1 cellular context compared by ENCODE assay signal in genomic region chr3:186929676-186930075, GRCh38.
TF ChIP-seq lines count a peak whose summit lies in the region.

No MANE protein-coding gene starts in this region.

TF ChIP-seq in H1, 55 proteins besides CTCF, POLR2A, EP300 and RAD21:
- TF ChIP-seq CHD1 (IDR thresholded peaks at IDR 0.05; ENCODE audit: low read depth, low read length), result no peak
- TF ChIP-seq ZNF274 (IDR thresholded peaks at IDR 0.05; ENCODE audit: borderline replicate concordance, extremely low read depth, low read length), result no peak
- TF ChIP-seq RNF2 (IDR thresholded peaks at IDR 0.05; ENCODE audit: borderline replicate concordance, low read depth, low read length, missing control alignments, poor library complexity, severe bottlenecking), result no peak
- no peak for TF ChIP-seq PHF8 (conservative IDR thresholded peaks at IDR 0.05; ENCODE audit: low read depth, low read length)
- TF ChIP-seq BRCA1 (IDR thresholded peaks at IDR 0.05; ENCODE audit: low read depth, low read length), result no peak
- no peak for TF ChIP-seq KDM5A (IDR thresholded peaks at IDR 0.05; ENCODE audit: low read length)
- no peak for TF ChIP-seq TAF1 (IDR thresholded peaks at IDR 0.05; ENCODE audit: low read depth, low read length)
- TF ChIP-seq SUZ12 (IDR thresholded peaks at IDR 0.05; ENCODE audit: low read length), result no peak
- TF ChIP-seq EZH2 (IDR thresholded peaks at IDR 0.05; ENCODE audit: low read depth, low read length, severe bottlenecking), result no peak
- no peak for TF ChIP-seq BACH1 (IDR thresholded peaks at IDR 0.05; ENCODE audit: low read length)
- TF ChIP-seq NRF1 (IDR thresholded peaks at IDR 0.05; ENCODE audit: low read depth, low read length), result no peak
- no peak for TF ChIP-seq POLR2AphosphoS5 (IDR thresholded peaks at IDR 0.05; ENCODE audit: low read depth, low read length)
- TF ChIP-seq RFX5 (IDR thresholded peaks at IDR 0.05; ENCODE audit: borderline replicate concordance, low read depth, low read length), result no peak
- no peak for TF ChIP-seq CBX8 (IDR thresholded peaks at IDR 0.05; ENCODE audit: borderline replicate concordance, low read depth, low read length)
- no peak for TF ChIP-seq SIN3A (conservative IDR thresholded peaks at IDR 0.05 in 1 of 2, IDR thresholded peaks at IDR 0.05 in 1 of 2; ENCODE audit: low read depth in 1 of 2, low read length in 2 of 2)
- TF ChIP-seq CREB1 (IDR thresholded peaks at IDR 0.05), result no peak
- no peak for TF ChIP-seq NANOG (IDR thresholded peaks at IDR 0.05; ENCODE audit: insufficient read depth, low read depth, low read length, poor library complexity, severe bottlenecking)
- TF ChIP-seq, protein P1, sequence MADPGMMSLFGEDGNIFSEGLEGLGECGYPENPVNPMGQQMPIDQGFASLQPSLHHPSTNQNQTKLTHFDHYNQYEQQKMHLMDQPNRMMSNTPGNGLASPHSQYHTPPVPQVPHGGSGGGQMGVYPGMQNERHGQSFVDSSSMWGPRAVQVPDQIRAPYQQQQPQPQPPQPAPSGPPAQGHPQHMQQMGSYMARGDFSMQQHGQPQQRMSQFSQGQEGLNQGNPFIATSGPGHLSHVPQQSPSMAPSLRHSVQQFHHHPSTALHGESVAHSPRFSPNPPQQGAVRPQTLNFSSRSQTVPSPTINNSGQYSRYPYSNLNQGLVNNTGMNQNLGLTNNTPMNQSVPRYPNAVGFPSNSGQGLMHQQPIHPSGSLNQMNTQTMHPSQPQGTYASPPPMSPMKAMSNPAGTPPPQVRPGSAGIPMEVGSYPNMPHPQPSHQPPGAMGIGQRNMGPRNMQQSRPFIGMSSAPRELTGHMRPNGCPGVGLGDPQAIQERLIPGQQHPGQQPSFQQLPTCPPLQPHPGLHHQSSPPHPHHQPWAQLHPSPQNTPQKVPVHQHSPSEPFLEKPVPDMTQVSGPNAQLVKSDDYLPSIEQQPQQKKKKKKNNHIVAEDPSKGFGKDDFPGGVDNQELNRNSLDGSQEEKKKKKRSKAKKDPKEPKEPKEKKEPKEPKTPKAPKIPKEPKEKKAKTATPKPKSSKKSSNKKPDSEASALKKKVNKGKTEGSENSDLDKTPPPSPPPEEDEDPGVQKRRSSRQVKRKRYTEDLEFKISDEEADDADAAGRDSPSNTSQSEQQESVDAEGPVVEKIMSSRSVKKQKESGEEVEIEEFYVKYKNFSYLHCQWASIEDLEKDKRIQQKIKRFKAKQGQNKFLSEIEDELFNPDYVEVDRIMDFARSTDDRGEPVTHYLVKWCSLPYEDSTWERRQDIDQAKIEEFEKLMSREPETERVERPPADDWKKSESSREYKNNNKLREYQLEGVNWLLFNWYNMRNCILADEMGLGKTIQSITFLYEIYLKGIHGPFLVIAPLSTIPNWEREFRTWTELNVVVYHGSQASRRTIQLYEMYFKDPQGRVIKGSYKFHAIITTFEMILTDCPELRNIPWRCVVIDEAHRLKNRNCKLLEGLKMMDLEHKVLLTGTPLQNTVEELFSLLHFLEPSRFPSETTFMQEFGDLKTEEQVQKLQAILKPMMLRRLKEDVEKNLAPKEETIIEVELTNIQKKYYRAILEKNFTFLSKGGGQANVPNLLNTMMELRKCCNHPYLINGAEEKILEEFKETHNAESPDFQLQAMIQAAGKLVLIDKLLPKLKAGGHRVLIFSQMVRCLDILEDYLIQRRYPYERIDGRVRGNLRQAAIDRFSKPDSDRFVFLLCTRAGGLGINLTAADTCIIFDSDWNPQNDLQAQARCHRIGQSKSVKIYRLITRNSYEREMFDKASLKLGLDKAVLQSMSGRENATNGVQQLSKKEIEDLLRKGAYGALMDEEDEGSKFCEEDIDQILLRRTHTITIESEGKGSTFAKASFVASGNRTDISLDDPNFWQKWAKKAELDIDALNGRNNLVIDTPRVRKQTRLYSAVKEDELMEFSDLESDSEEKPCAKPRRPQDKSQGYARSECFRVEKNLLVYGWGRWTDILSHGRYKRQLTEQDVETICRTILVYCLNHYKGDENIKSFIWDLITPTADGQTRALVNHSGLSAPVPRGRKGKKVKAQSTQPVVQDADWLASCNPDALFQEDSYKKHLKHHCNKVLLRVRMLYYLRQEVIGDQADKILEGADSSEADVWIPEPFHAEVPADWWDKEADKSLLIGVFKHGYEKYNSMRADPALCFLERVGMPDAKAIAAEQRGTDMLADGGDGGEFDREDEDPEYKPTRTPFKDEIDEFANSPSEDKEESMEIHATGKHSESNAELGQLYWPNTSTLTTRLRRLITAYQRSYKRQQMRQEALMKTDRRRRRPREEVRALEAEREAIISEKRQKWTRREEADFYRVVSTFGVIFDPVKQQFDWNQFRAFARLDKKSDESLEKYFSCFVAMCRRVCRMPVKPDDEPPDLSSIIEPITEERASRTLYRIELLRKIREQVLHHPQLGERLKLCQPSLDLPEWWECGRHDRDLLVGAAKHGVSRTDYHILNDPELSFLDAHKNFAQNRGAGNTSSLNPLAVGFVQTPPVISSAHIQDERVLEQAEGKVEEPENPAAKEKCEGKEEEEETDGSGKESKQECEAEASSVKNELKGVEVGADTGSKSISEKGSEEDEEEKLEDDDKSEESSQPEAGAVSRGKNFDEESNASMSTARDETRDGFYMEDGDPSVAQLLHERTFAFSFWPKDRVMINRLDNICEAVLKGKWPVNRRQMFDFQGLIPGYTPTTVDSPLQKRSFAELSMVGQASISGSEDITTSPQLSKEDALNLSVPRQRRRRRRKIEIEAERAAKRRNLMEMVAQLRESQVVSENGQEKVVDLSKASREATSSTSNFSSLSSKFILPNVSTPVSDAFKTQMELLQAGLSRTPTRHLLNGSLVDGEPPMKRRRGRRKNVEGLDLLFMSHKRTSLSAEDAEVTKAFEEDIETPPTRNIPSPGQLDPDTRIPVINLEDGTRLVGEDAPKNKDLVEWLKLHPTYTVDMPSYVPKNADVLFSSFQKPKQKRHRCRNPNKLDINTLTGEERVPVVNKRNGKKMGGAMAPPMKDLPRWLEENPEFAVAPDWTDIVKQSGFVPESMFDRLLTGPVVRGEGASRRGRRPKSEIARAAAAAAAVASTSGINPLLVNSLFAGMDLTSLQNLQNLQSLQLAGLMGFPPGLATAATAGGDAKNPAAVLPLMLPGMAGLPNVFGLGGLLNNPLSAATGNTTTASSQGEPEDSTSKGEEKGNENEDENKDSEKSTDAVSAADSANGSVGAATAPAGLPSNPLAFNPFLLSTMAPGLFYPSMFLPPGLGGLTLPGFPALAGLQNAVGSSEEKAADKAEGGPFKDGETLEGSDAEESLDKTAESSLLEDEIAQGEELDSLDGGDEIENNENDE (IDR thresholded peaks at IDR 0.05; ENCODE audit: insufficient replicate concordance, low read length), result no peak
